Comparison of ENCODE assay signal across 13 cellular contexts in genomic region chrX:120446503-120446902, GRCh38. TPM values are rescaled to one million over a fixed set of nuclear protein-coding genes. Genes with fewer than 3 reads are reported as not detected.
DNase-seq lines count a peak whose midpoint lies in the region; ATAC-seq and TF ChIP-seq lines count a peak whose summit lies in the region.
"Had no signal": no experiment of that assay in that cellular context is flagged by ENCODE, and none has a peak within 500 bp of the region (broad histone marks: within the 10 kb centered on the region; RNA-seq: fewer than 3 reads in every experiment).

No MANE protein-coding gene starts in this region.

- POLR2A ChIA-PET in T-cell (lab: Charles Lee) = no interaction called here

- no peak overlapping the region for H3K4me3 Mint-ChIP-seq in T-cell

- peak; percentile 50 for ATAC-seq in Right ventricle myocardium inferior
- no peak for ATAC-seq in T-cell (replicated peaks in 1 of 4)

- intact Hi-C loops in Right ventricle myocardium inferior (cut with DNase I) = no loop called here
- intact Hi-C loops in cardiac septum (cut with DNase I) = no loop called here
- intact Hi-C loops in thyroid gland (cut with DNase I) = no loop called here
- intact Hi-C loops in tibial artery (cut with DNase I; ENCODE audit: low total_unique reads) = no loop called here

- TF ChIP-seq POLR2A in thyroid gland (IDR thresholded peaks at IDR 0.05) = no peak

- H3K4me1 Mint-ChIP-seq in T-cell = peaks cover 0 to 3% (median 2%) of the 10 kb centered on the region in 3 donors

- peaks cover 25% of the 10 kb centered on the region for H3K36me3 Mint-ChIP-seq in T-cell

- H3K27me3 ChIP-seq in WERI-Rb-1 (ENCODE audit: insufficient read depth, low read depth, severe bottlenecking) (peaks cover 5% of the 10 kb centered on the region), thyroid gland (no peaks in the 10 kb centered on the region), tibial artery (no peaks in the 10 kb centered on the region)
- H3K27me3 ChIP-seq: brain microvascular endothelial cell had no signal

- H3K27ac ChIP-seq in WERI-Rb-1 (no peak overlapping the region), thyroid gland (no peak overlapping the region), tibial artery (no peak overlapping the region)
- H3K27ac ChIP-seq: brain microvascular endothelial cell had no signal

- DNase-seq in Right ventricle myocardium inferior (ENCODE audit: missing footprints) (no peak), cardiac septum (ENCODE audit: low spot score) (no peak), WERI-Rb-1 (peak; percentile 8), globus pallidus (ENCODE audit: low spot score) (peak; percentile 70), thyroid gland (peak; percentile 14), NCI-H2227 (lab: John Stamatoyannopoulos, UW; ENCODE audit: unreplicated experiment) (no peak), T-cell (no peak), tibial artery (no peak)
- DNase-seq: activated CD8-positive, alpha-beta memory T cell treated with anti-CD3 and anti-CD28 coated beads, Interleukin-2, amount 50 U/mL, for 48 hours; brain microvascular endothelial cell; H7; Kasumi-1; T1000 had no signal

- 24 to 34% methylated on average over 8 of the region's 8 CpGs for WGBS in thyroid gland, 2 donors

- TF ChIP-seq CTCF in WERI-Rb-1 (IDR thresholded peaks at IDR 0.05; ENCODE audit: low read depth, low read length) (no peak), thyroid gland (IDR thresholded peaks at IDR 0.05) (peak in 1 of 6 experiments; percentile 18), tibial artery (IDR thresholded peaks at IDR 0.05) (no peak)

- H3K4me3 ChIP-seq in WERI-Rb-1 (ENCODE audit: low read depth, low read length) (no peak overlapping the region), thyroid gland (replicated peaks in 1 of 3) (no peak overlapping the region), tibial artery (no peak overlapping the region)

- H3K9me3 ChIP-seq in WERI-Rb-1 (ENCODE audit: severe bottlenecking) = no peaks in the 10 kb centered on the region
- no peaks in the 10 kb centered on the region for H3K9me3 ChIP-seq in thyroid gland
- no peaks in the 10 kb centered on the region for H3K9me3 ChIP-seq in tibial artery

- H3K36me3 ChIP-seq in WERI-Rb-1 (no peaks in the 10 kb centered on the region; the same call in none of the 2 replicates), thyroid gland (no peaks in the 10 kb centered on the region), tibial artery (peaks cover 5 to 16% (median 11%) of the 10 kb centered on the region in 3 donors)

- no peaks in the 10 kb centered on the region for H3K27me3 Mint-ChIP-seq in T-cell

- CTCF ChIA-PET in T-cell (lab: Charles Lee) = interaction anchor here in 1 of 2 donors (0.6 kb wide), 1 partner anchor 68 kb away, joined by 3 read pairs; no protein-coding TSS in a partner anchor

- H3K4me1 ChIP-seq in thyroid gland = peaks cover 5 to 7% of the 10 kb centered on the region in 2 donors
- H3K4me1 ChIP-seq in tibial artery = no peaks in the 10 kb centered on the region

- H3K9me3 Mint-ChIP-seq in T-cell = no peaks in the 10 kb centered on the region

- no peak overlapping the region for H3K27ac Mint-ChIP-seq in T-cell

RNA-seq across cellular contexts. Expression of gene LAMP2, which starts 22.6 kb away (rescaled TPM):
- total RNA-seq in Right ventricle myocardium inferior = 55.7 TPM
- total RNA-seq in cardiac septum = 62.1 TPM
- total RNA-seq in thyroid gland = 100 to 1,000 TPM; 189 to 225 (median 205) TPM
- total RNA-seq in T-cell = 10 to 100 TPM; 21.5 to 32.2 (median 31.5) TPM

Comparison
In these comparisons a context has a peak if more than half of its experiments do, and no peak if none do; other contexts are left out.
1. DNase-seq: peak in WERI-Rb-1 (single experiment), globus pallidus (single experiment) and thyroid gland (2 of 2); none in Right ventricle myocardium inferior (single experiment), cardiac septum (single experiment), NCI-H2227 (single experiment), T-cell (0 of 34) and tibial artery (0 of 2).